ENCODE assay signal across 1 cellular context in the genomic region with DNA sequence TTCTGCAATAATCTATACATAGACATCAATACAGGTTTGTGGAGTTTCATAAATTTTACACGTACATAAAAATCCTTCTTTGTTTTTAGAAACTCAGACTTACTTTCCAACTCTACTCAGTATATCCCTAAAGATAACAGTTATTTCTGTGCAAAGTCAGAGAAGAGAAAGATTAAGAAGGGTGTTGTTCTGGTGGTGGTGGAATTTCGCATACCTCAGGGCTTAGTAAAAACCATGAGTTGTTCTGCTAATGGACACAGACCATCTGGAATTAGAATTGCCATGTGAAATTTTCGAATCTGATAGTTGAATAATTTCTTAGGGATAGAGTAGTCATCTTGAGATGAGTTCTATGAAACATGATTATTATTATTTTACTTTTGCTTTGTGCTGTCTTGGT.
TF ChIP-seq lines count a peak whose summit lies in the region.

No MANE protein-coding gene starts in this region.

TF ChIP-seq in GM12878, 131 proteins besides CTCF, POLR2A, EP300 and RAD21 (continued from another document):
- TF ChIP-seq, protein P1, sequence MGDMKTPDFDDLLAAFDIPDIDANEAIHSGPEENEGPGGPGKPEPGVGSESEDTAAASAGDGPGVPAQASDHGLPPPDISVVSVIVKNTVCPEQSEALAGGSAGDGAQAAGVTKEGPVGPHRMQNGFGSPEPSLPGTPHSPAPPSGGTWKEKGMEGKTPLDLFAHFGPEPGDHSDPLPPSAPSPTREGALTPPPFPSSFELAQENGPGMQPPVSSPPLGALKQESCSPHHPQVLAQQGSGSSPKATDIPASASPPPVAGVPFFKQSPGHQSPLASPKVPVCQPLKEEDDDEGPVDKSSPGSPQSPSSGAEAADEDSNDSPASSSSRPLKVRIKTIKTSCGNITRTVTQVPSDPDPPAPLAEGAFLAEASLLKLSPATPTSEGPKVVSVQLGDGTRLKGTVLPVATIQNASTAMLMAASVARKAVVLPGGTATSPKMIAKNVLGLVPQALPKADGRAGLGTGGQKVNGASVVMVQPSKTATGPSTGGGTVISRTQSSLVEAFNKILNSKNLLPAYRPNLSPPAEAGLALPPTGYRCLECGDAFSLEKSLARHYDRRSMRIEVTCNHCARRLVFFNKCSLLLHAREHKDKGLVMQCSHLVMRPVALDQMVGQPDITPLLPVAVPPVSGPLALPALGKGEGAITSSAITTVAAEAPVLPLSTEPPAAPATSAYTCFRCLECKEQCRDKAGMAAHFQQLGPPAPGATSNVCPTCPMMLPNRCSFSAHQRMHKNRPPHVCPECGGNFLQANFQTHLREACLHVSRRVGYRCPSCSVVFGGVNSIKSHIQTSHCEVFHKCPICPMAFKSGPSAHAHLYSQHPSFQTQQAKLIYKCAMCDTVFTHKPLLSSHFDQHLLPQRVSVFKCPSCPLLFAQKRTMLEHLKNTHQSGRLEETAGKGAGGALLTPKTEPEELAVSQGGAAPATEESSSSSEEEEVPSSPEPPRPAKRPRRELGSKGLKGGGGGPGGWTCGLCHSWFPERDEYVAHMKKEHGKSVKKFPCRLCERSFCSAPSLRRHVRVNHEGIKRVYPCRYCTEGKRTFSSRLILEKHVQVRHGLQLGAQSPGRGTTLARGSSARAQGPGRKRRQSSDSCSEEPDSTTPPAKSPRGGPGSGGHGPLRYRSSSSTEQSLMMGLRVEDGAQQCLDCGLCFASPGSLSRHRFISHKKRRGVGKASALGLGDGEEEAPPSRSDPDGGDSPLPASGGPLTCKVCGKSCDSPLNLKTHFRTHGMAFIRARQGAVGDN (IDR thresholded peaks at IDR 0.05): no peak
- TF ChIP-seq TCF3 (IDR thresholded peaks at IDR 0.05; ENCODE audit: borderline replicate concordance, insufficient read depth, low read depth, low read length) (no peak), POLR2AphosphoS2 (IDR thresholded peaks at IDR 0.05; ENCODE audit: low read depth, low read length) (no peak), ZNF207 (IDR thresholded peaks at IDR 0.05; ENCODE audit: borderline replicate concordance) (no peak), SUPT20H (IDR thresholded peaks at IDR 0.05; ENCODE audit: borderline replicate concordance, control insufficient read depth, low read depth, low read length) (no peak), NFYA (IDR thresholded peaks at IDR 0.05; ENCODE audit: borderline replicate concordance, low read depth, low read length) (no peak), EGR1 (IDR thresholded peaks at IDR 0.05; ENCODE audit: borderline replicate concordance in 1 of 2, low read depth in 2 of 2, low read length in 2 of 2) (no peak), BACH1 (IDR thresholded peaks at IDR 0.05; ENCODE audit: borderline replicate concordance) (no peak)
- TF ChIP-seq, protein P2, sequence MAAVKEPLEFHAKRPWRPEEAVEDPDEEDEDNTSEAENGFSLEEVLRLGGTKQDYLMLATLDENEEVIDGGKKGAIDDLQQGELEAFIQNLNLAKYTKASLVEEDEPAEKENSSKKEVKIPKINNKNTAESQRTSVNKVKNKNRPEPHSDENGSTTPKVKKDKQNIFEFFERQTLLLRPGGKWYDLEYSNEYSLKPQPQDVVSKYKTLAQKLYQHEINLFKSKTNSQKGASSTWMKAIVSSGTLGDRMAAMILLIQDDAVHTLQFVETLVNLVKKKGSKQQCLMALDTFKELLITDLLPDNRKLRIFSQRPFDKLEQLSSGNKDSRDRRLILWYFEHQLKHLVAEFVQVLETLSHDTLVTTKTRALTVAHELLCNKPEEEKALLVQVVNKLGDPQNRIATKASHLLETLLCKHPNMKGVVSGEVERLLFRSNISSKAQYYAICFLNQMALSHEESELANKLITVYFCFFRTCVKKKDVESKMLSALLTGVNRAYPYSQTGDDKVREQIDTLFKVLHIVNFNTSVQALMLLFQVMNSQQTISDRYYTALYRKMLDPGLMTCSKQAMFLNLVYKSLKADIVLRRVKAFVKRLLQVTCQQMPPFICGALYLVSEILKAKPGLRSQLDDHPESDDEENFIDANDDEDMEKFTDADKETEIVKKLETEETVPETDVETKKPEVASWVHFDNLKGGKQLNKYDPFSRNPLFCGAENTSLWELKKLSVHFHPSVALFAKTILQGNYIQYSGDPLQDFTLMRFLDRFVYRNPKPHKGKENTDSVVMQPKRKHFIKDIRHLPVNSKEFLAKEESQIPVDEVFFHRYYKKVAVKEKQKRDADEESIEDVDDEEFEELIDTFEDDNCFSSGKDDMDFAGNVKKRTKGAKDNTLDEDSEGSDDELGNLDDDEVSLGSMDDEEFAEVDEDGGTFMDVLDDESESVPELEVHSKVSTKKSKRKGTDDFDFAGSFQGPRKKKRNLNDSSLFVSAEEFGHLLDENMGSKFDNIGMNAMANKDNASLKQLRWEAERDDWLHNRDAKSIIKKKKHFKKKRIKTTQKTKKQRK (IDR thresholded peaks at IDR 0.05; ENCODE audit: low read depth, low read length): no peak
- TF ChIP-seq, protein P3, sequence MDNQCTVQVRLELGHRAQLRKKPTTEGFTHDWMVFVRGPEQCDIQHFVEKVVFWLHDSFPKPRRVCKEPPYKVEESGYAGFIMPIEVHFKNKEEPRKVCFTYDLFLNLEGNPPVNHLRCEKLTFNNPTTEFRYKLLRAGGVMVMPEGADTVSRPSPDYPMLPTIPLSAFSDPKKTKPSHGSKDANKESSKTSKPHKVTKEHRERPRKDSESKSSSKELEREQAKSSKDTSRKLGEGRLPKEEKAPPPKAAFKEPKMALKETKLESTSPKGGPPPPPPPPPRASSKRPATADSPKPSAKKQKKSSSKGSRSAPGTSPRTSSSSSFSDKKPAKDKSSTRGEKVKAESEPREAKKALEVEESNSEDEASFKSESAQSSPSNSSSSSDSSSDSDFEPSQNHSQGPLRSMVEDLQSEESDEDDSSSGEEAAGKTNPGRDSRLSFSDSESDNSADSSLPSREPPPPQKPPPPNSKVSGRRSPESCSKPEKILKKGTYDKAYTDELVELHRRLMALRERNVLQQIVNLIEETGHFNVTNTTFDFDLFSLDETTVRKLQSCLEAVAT (IDR thresholded peaks at IDR 0.05): no peak
- TF ChIP-seq, protein P4, sequence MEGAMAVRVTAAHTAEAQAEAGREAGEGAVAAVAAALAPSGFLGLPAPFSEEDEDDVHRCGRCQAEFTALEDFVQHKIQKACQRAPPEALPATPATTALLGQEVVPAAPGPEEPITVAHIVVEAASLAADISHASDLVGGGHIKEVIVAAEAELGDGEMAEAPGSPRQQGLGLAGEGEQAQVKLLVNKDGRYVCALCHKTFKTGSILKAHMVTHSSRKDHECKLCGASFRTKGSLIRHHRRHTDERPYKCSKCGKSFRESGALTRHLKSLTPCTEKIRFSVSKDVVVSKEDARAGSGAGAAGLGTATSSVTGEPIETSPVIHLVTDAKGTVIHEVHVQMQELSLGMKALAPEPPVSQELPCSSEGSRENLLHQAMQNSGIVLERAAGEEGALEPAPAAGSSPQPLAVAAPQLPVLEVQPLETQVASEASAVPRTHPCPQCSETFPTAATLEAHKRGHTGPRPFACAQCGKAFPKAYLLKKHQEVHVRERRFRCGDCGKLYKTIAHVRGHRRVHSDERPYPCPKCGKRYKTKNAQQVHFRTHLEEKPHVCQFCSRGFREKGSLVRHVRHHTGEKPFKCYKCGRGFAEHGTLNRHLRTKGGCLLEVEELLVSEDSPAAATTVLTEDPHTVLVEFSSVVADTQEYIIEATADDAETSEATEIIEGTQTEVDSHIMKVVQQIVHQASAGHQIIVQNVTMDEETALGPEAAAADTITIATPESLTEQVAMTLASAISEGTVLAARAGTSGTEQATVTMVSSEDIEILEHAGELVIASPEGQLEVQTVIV (IDR thresholded peaks at IDR 0.05; ENCODE audit: borderline replicate concordance, partially characterized antibody): no peak
- TF ChIP-seq, protein P5, sequence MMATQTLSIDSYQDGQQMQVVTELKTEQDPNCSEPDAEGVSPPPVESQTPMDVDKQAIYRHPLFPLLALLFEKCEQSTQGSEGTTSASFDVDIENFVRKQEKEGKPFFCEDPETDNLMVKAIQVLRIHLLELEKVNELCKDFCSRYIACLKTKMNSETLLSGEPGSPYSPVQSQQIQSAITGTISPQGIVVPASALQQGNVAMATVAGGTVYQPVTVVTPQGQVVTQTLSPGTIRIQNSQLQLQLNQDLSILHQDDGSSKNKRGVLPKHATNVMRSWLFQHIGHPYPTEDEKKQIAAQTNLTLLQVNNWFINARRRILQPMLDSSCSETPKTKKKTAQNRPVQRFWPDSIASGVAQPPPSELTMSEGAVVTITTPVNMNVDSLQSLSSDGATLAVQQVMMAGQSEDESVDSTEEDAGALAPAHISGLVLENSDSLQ (IDR thresholded peaks at IDR 0.05): no peak
TF ChIP-seq in GM12878: peak in this region for 0.
